In genomic region chr4:147076179-147076578, GRCh38 we compare ENCODE assay signal across 18 cellular contexts.
"Had no signal": no experiment of that assay in that cellular context is flagged by ENCODE, and none has a peak within 500 bp of the region (broad histone marks: within the 10 kb centered on the region; RNA-seq: fewer than 3 reads in every experiment).

No MANE protein-coding gene starts in this region.

- DNase-seq: activated CD4-positive, alpha-beta T cell treated with anti-CD3 and anti-CD28 coated beads for 4 hours; activated CD8-positive, alpha-beta memory T cell treated with anti-CD3 and anti-CD28 coated beads, Interleukin-2, amount 50 U/mL, for 4 hours; activated CD8-positive, alpha-beta T cell treated with anti-CD3 and anti-CD28 coated beads, Interleukin-2, amount 10 ng/mL, durations not matched to agents 7 days and 5 days; activated gamma-delta T cell; activated T-cell treated with anti-CD3 and anti-CD28 coated beads, Interleukin-2, amount 50 U/mL, for 48 hours; central memory CD4-positive, alpha-beta T cell; foreskin keratinocyte; glutamatergic neuron; naive thymus-derived CD8-positive, alpha-beta T cell; stimulated activated CD4-positive, alpha-beta T cell treated with anti-CD3 and anti-CD28 coated beads, Interleukin-4, amount 100 ng/mL, for 1 hour; stimulated activated naive B cell treated with anti-CD40 and anti-IgM and Interleukin-4, amounts not matched to agents 10 μg/mL and 1 μg/mL and 100 μg/mL, for 72 hours; T-helper 17 cell; thyroid gland had no signal

- H3K4me3 ChIP-seq: coronary artery, esophagus muscularis mucosa, thyroid gland had no signal

- H3K27me3 ChIP-seq: esophagus muscularis mucosa, thyroid gland had no signal

- H3K4me3 Mint-ChIP-seq: activated CD8-positive, alpha-beta T cell treated with anti-CD3 and anti-CD28 coated beads, Interleukin-2, amount 10 ng/mL, durations not matched to agents 7 days and 5 days; memory B cell; naive thymus-derived CD8-positive, alpha-beta T cell; stimulated activated naive B cell treated with anti-CD40 and anti-IgM and Interleukin-4, amounts not matched to agents 10 μg/mL and 1 μg/mL and 100 μg/mL, for 72 hours; T-helper 17 cell had no signal

- H3K36me3 ChIP-seq: esophagus muscularis mucosa, thyroid gland had no signal

- ATAC-seq: activated CD8-positive, alpha-beta T cell treated with anti-CD3 and anti-CD28 coated beads, Interleukin-2, amount 10 ng/mL, durations not matched to agents 7 days and 5 days; activated naive CD4-positive, alpha-beta T cell treated with anti-CD3 and anti-CD28 coated beads, Interleukin-2, amount 50 U/mL, for 72 hours; foreskin keratinocyte; left colon; naive thymus-derived CD8-positive, alpha-beta T cell; stimulated activated naive B cell treated with anti-CD40 and anti-IgM and Interleukin-4, amounts not matched to agents 10 μg/mL and 1 μg/mL and 100 μg/mL, for 72 hours; T-helper 17 cell had no signal

- H3K27ac Mint-ChIP-seq: activated CD8-positive, alpha-beta T cell treated with anti-CD3 and anti-CD28 coated beads, Interleukin-2, amount 10 ng/mL, durations not matched to agents 7 days and 5 days; activated naive CD4-positive, alpha-beta T cell treated with anti-CD3 and anti-CD28 coated beads, Interleukin-2, amount 50 U/mL, for 72 hours; memory B cell; naive thymus-derived CD8-positive, alpha-beta T cell; stimulated activated naive B cell treated with anti-CD40 and anti-IgM and Interleukin-4, amounts not matched to agents 10 μg/mL and 1 μg/mL and 100 μg/mL, for 72 hours; T-helper 17 cell had no signal

- H3K27ac ChIP-seq: coronary artery, esophagus muscularis mucosa, foreskin keratinocyte, thyroid gland had no signal

- H3K9me3 ChIP-seq: esophagus muscularis mucosa, thyroid gland had no signal

- H3K4me1 ChIP-seq: foreskin keratinocyte had no signal

- H3K4me1 Mint-ChIP-seq: memory B cell; naive thymus-derived CD8-positive, alpha-beta T cell; stimulated activated naive B cell treated with anti-CD40 and anti-IgM and Interleukin-4, amounts not matched to agents 10 μg/mL and 1 μg/mL and 100 μg/mL, for 72 hours; T-helper 17 cell had no signal
